In the genomic region with DNA sequence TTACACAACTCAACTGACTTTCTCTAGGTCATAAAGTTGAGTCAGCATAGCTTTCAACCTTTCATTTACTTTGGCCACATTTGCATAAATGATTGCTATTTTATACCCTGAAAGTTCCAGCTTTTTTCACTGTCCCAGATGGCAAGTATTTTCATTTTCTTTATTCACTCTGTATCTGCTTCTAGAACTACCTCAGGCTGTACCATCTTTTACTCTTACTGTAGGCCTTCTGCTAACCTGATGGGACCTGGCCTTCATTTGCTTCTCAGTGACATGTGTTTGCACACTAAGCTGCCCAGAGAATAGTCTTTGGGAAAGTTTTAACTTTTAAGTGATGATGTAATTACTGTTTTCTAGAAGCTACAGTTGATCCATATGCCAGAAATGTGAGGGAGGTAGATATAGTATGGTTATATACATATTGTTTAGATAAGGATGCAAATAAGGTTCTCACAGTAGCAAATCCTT, we compare ENCODE assay signal across 10 cellular contexts.
DNase-seq lines count a peak whose midpoint lies in the region; ATAC-seq and TF ChIP-seq lines count a peak whose summit lies in the region.
"Had no signal": no experiment of that assay in that cellular context is flagged by ENCODE, and none has a peak within 500 bp of the region (broad histone marks: within the 10 kb centered on the region; RNA-seq: fewer than 3 reads in every experiment).

No MANE protein-coding gene starts in this region.

- H3K9me3 ChIP-seq in OCI-LY1 (ENCODE audit: low read length), result no peaks in the 10 kb centered on the region
- H3K9me3 ChIP-seq in thoracic aorta, result no peaks in the 10 kb centered on the region

- H3K9me3 Mint-ChIP-seq in activated CD8-positive, alpha-beta memory T cell treated with anti-CD3 and anti-CD28 coated beads, Interleukin-2, amount 10 ng/mL, durations not matched to agents 7 days and 5 days (ENCODE audit: low read depth), result no peaks in the 10 kb centered on the region

- TF ChIP-seq POLR2A in erythroblast (IDR thresholded peaks at IDR 0.05; ENCODE audit: low read length), result peak; percentile 39

- H3K4me1 Mint-ChIP-seq in activated CD8-positive, alpha-beta memory T cell treated with anti-CD3 and anti-CD28 coated beads, Interleukin-2, amount 10 ng/mL, durations not matched to agents 7 days and 5 days, result peaks cover 88% of the 10 kb centered on the region

- H2AFZ ChIP-seq in OCI-LY1 (ENCODE audit: low read length), result no peak overlapping the region

- H3F3A ChIP-seq in OCI-LY1 (ENCODE audit: insufficient read depth, low read length), result peaks cover 22% of the 10 kb centered on the region

- H3K27ac ChIP-seq in OCI-LY1 (ENCODE audit: low read depth, low read length, poor library complexity, severe bottlenecking) (peak overlapping the region; percentile 91), thoracic aorta (peak overlapping the region; percentile 12 to 32)
- H3K27ac ChIP-seq: C4-2B had no signal

- H3K4me1 ChIP-seq in OCI-LY1 (ENCODE audit: insufficient read depth, low read length, severe bottlenecking), result peaks cover 85% of the 10 kb centered on the region
- peaks cover 27 to 49% of the 10 kb centered on the region in 2 donors for H3K4me1 ChIP-seq in thoracic aorta (ENCODE audit: control insufficient read depth in 1 of 2, low read depth in 2 of 2)

- ATAC-seq in activated CD8-positive, alpha-beta memory T cell treated with anti-CD3 and anti-CD28 coated beads, Interleukin-2, amount 10 ng/mL, durations not matched to agents 7 days and 5 days, result no peak
- ATAC-seq in thoracic aorta (ENCODE audit: insufficient number of reproducible peaks, low FRiP score, low read depth), result no peak
- ATAC-seq in GM18870 (IDR thresholded peaks at IDR 0.05; ENCODE audit: unreplicated experiment), result no peak

- intact Hi-C loops in posterior cingulate gyrus (cut with DNase I), result no loop called here

- CTCF ChIA-PET in activated CD8-positive, alpha-beta memory T cell treated with anti-CD3 and anti-CD28 coated beads, Interleukin-2, amount 10 ng/mL, durations not matched to agents 7 days and 5 days (lab: Charles Lee), result interaction anchor here (0.9 to 1.4 kb wide), 5 partner anchors 12 to 121 kb away, joined by 3 to 8 read pairs (median 3); no protein-coding TSS in a partner anchor

- no peak for TF ChIP-seq CTCF in OCI-LY1 (IDR thresholded peaks at IDR 0.05; ENCODE audit: low read length)
- no peak for TF ChIP-seq CTCF in thoracic aorta (IDR thresholded peaks at IDR 0.05)

- H3K36me3 Mint-ChIP-seq in activated CD8-positive, alpha-beta memory T cell treated with anti-CD3 and anti-CD28 coated beads, Interleukin-2, amount 10 ng/mL, durations not matched to agents 7 days and 5 days, result peaks cover 37% of the 10 kb centered on the region

- H3K79me2 ChIP-seq in OCI-LY1 (ENCODE audit: insufficient read depth, low read length), result peaks cover 25% of the 10 kb centered on the region

- H3K36me3 ChIP-seq in OCI-LY1 (ENCODE audit: insufficient read depth, low read length), result no peaks in the 10 kb centered on the region; the same call in 1 of the 2 replicates
- H3K36me3 ChIP-seq in thoracic aorta, result no peaks in the 10 kb centered on the region

- H3K9ac ChIP-seq in OCI-LY1 (ENCODE audit: low read length), result peak overlapping the region; percentile 31; the same call in 1 of the 2 replicates

- H3K27ac Mint-ChIP-seq in activated CD8-positive, alpha-beta memory T cell treated with anti-CD3 and anti-CD28 coated beads, Interleukin-2, amount 10 ng/mL, durations not matched to agents 7 days and 5 days, result peak overlapping the region; percentile 95

- H3K27me3 ChIP-seq in OCI-LY1 (ENCODE audit: insufficient read depth, low read length), result no peaks in the 10 kb centered on the region
- H3K27me3 ChIP-seq in thoracic aorta (replicated peaks; ENCODE audit: insufficient read depth), result no peaks in the 10 kb centered on the region

- H4K20me1 ChIP-seq in OCI-LY1 (ENCODE audit: insufficient read depth, low read length), result no peaks in the 10 kb centered on the region

- DNase-seq in activated CD8-positive, alpha-beta memory T cell treated with anti-CD3 and anti-CD28 coated beads, Interleukin-2, amount 10 ng/mL, durations not matched to agents 7 days and 5 days, result no peak
- no peak for DNase-seq in activated CD8-positive, alpha-beta memory T cell treated with anti-CD3 and anti-CD28 coated beads for 24 hours
- peak; percentile 68 to 82 for DNase-seq in erythroblast (lab: John Stamatoyannopoulos, UW)
- DNase-seq in thoracic aorta (ENCODE audit: low spot score), result no peak
- DNase-seq in posterior cingulate gyrus, result no peak
- DNase-seq in HCEC 1CT, result no peak
- DNase-seq: NCI-H2227 treated with DMSO at 0.1 percent for 48 hours had no signal

- peak overlapping the region; percentile 43 for H3K4me3 Mint-ChIP-seq in activated CD8-positive, alpha-beta memory T cell treated with anti-CD3 and anti-CD28 coated beads, Interleukin-2, amount 10 ng/mL, durations not matched to agents 7 days and 5 days

- H3K9me2 ChIP-seq in OCI-LY1 (ENCODE audit: low read depth, low read length), result no peaks in the 10 kb centered on the region

- no peaks in the 10 kb centered on the region for H3K27me3 Mint-ChIP-seq in activated CD8-positive, alpha-beta memory T cell treated with anti-CD3 and anti-CD28 coated beads, Interleukin-2, amount 10 ng/mL, durations not matched to agents 7 days and 5 days

- H3K4me2 ChIP-seq in OCI-LY1 (ENCODE audit: low read length), result peak overlapping the region; percentile 49

- H3K4me3 ChIP-seq in OCI-LY1 (ENCODE audit: low read depth, low read length, poor library complexity, severe bottlenecking), result no peak overlapping the region
- H3K4me3 ChIP-seq in thoracic aorta, result no peak overlapping the region

Comparison
In these comparisons a context has a peak if more than half of its experiments do, and no peak if none do; other contexts are left out.
1. DNase-seq: peak in erythroblast (2 of 2); none in activated CD8-positive, alpha-beta memory T cell treated with anti-CD3 and anti-CD28 coated beads, Interleukin-2, amount 10 ng/mL, durations not matched to agents 7 days and 5 days (single experiment), activated CD8-positive, alpha-beta memory T cell treated with anti-CD3 and anti-CD28 coated beads for 24 hours (single experiment), thoracic aorta (single experiment), posterior cingulate gyrus (0 of 10) and HCEC 1CT (single experiment).